ENCODE assay signal across 8 cellular contexts in the genomic region with DNA sequence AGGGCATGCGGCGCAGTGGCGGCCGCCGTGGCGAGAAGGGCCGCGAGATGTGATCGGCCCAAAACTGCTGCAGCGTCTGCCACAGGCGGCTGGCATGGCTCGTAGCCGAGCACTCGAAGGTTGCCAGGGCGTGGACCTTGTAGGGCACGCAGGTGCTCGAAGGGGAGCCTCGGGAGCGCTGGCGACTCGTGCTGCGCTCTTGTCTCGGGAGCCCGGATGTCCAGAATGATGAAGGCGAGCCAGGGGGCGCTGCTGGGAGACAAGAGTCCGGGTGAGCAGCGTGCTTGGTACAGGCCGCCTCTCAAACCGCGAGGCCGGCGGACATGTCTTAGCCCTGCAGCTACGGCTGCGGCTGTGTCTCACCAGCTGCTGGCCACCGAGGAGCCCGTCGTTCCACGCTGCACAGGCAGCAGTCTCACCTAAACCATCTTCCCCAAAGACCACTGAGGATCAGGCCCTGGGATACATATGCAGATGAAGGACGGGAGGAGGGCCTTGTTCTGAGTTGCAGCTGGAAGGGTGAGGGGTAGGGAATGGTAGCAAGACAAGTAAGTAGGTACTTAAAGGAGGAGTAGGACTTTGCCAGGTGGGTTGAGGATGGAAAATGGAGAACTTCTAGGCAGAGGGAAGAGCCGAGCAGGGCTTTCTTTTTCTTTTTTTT. TPM values are rescaled to one million over a fixed set of nuclear protein-coding genes. Genes with fewer than 3 reads are reported as not detected.
DNase-seq lines count a peak whose midpoint lies in the region; ATAC-seq, FAIRE-seq and TF ChIP-seq lines count a peak whose summit lies in the region.

No MANE protein-coding gene starts in this region.

- H3K4me1 ChIP-seq in GM12878 (ENCODE audit: control insufficient read depth, insufficient read depth, low read length) (peaks cover 11% of the 10 kb centered on the region), iPS-20b (ENCODE audit: insufficient read depth, low read length) (no peaks in the 10 kb centered on the region; the same call in 1 of the 2 replicates), skeletal muscle tissue (ENCODE audit: control insufficient read depth in 3 of 3, insufficient read depth in 3 of 3, low read length in 3 of 3) (peaks cover 8 to 11% (median 11%) of the 10 kb centered on the region in 3 donors), SJCRH30 (no peaks in the 10 kb centered on the region; the same call in 1 of the 2 replicates)

- CTCF ChIA-PET in GM12878 (lab: Yijun Ruan, JAX) = interaction anchor here (0.6 to 4.8 kb wide), 15 partner anchors 8 to 1299 kb away, joined by 3 to 24 read pairs (median 5); a partner anchor contains a TSS

- H3K4me2 ChIP-seq in GM12878 (ENCODE audit: control insufficient read depth, insufficient read depth) = peak overlapping the region; percentile 78

- TF ChIP-seq RAD21 in GM12878 (IDR thresholded peaks at IDR 0.05; ENCODE audit: insufficient read depth, low read depth, low read length) = no peak

- SMC1A ChIA-PET in GM12878 (lab: Charles Lee; ENCODE audit: uncharacterized antibody, unreplicated experiment) = interaction anchor here (0.9 to 3.3 kb wide), 5 partner anchors 10 to 61 kb away, joined by 3 to 15 read pairs (median 4); a partner anchor contains a TSS

- TF ChIP-seq CTCF in GM12878 (IDR thresholded peaks at IDR 0.05 in 2 of 3, conservative IDR thresholded peaks at IDR 0.05 in 1 of 3; ENCODE audit: control insufficient read depth in 2 of 3, extremely low read depth in 1 of 3, insufficient read depth in 1 of 3, low read depth in 3 of 3, low read length in 3 of 3) = peak; percentile 35 to 66 (median 59)

- peak overlapping the region; percentile 98 for H3K4me3 Mint-ChIP-seq in T-helper 17 cell

- peak; percentile 3 for ATAC-seq in HG03558 (IDR thresholded peaks at IDR 0.05; ENCODE audit: extremely low read depth, unreplicated experiment)
- ATAC-seq in T-helper 17 cell = peak; percentile 38
- peak; percentile 83 for ATAC-seq in GM12878

- in situ Hi-C loops in GM12878 (cut with MboI) = no loop called here

- H3K27me3 ChIP-seq in GM12878 (replicated peaks in 1 of 2; ENCODE audit: control insufficient read depth in 2 of 2, insufficient read depth in 2 of 2, low read length in 1 of 2) = no peaks in the 10 kb centered on the region
- no peaks in the 10 kb centered on the region for H3K27me3 ChIP-seq in iPS-20b (ENCODE audit: insufficient read depth, low read length)
- H3K27me3 ChIP-seq in skeletal muscle tissue (ENCODE audit: control insufficient read depth in 3 of 3, insufficient read depth in 3 of 3, low read length in 3 of 3) = no peaks in the 10 kb centered on the region
- H3K27me3 ChIP-seq in SJCRH30 = no peaks in the 10 kb centered on the region

- TSS peak; percentile 82 for BruUV-seq in GM12878 (replicated peaks; lab: Mats Ljungman, UMichigan)

- DNase-seq in NCI-H1436 (lab: John Stamatoyannopoulos, UW) = peak; percentile 52
- no peak for DNase-seq in NCI-H1436 treated with DMSO at 0.1 percent for 48 hours (lab: John Stamatoyannopoulos, UW)
- DNase-seq in T-helper 17 cell = peak; percentile 48 to 50 (median 49)
- DNase-seq in GM12878 (ENCODE audit: low read depth, low spot score) = no peak
- DNase-seq in SJCRH30 = no peak

- H3K27ac ChIP-seq in GM12878 (ENCODE audit: control insufficient read depth, insufficient read depth) (peak overlapping the region; percentile 83), iPS-20b (ENCODE audit: low read length) (peak overlapping the region; percentile 35), skeletal muscle tissue (ENCODE audit: low read depth, low read length) (no peak overlapping the region), SJCRH30 (no peak overlapping the region)

- no peak for TF ChIP-seq POLR2A in GM12878 (IDR thresholded peaks at IDR 0.05; ENCODE audit: low read depth, low read length)

- 14% methylated on average over 41 of the region's 41 CpGs for WGBS in GM12878 (ENCODE audit: insufficient coverage, insufficient replicate concordance, low lambda C conversion rate, missing lambda C conversion rate)

- no peak for TF ChIP-seq EP300 in GM12878 (IDR thresholded peaks at IDR 0.05; ENCODE audit: borderline replicate concordance in 1 of 2, control insufficient read depth in 1 of 2, low read depth in 2 of 2, low read length in 2 of 2)

- H3K79me2 ChIP-seq in GM12878 (ENCODE audit: control insufficient read depth, insufficient read depth, low read length) = peaks cover 32% of the 10 kb centered on the region

- H3K4me1 Mint-ChIP-seq in T-helper 17 cell = peaks cover 32% of the 10 kb centered on the region

- H3K9ac ChIP-seq in GM12878 (ENCODE audit: control insufficient read depth, insufficient read depth, low read length) (peak overlapping the region; percentile 92), iPS-20b (ENCODE audit: low read depth, low read length) (peak overlapping the region; percentile 97; the same call in 1 of the 2 replicates), skeletal muscle tissue (ENCODE audit: low read depth in 1 of 3, low read length in 3 of 3) (peak overlapping the region; percentile 54 to 99 (median 82))

- no peaks in the 10 kb centered on the region for H3K27me3 Mint-ChIP-seq in T-helper 17 cell

- H3K36me3 ChIP-seq in GM12878 (ENCODE audit: control insufficient read depth in 2 of 2, insufficient read depth in 2 of 2, low read length in 1 of 2) (no peaks in the 10 kb centered on the region), iPS-20b (ENCODE audit: insufficient read depth, low read depth, low read length) (peaks cover 7% of the 10 kb centered on the region; the same call in 1 of the 2 replicates), skeletal muscle tissue (ENCODE audit: control insufficient read depth in 3 of 3, insufficient read depth in 3 of 3, low read length in 3 of 3) (no peaks in the 10 kb centered on the region), SJCRH30 (no peaks in the 10 kb centered on the region)

- H3K9me3 ChIP-seq in T-helper 17 cell (ENCODE audit: control insufficient read depth, low read length, poor library complexity, severe bottlenecking) (no peaks in the 10 kb centered on the region), GM12878 (replicated peaks; ENCODE audit: control insufficient read depth, insufficient read depth, low read length) (no peaks in the 10 kb centered on the region), iPS-20b (ENCODE audit: insufficient read depth, low read depth, low read length) (no peaks in the 10 kb centered on the region), skeletal muscle tissue (ENCODE audit: control insufficient read depth in 3 of 3, low read length in 3 of 3) (no peaks in the 10 kb centered on the region), SJCRH30 (replicated peaks) (no peaks in the 10 kb centered on the region)

- H3K36me3 Mint-ChIP-seq in T-helper 17 cell (ENCODE audit: low read depth) = peaks cover 5% of the 10 kb centered on the region

- peak; percentile 64 for FAIRE-seq in GM12878 (lab: Jason Lieb, UNC)

- H3K4me3 ChIP-seq in GM12878 (peak overlapping the region; percentile 76), iPS-20b (ENCODE audit: low read length) (peak overlapping the region; percentile 93), skeletal muscle tissue (ENCODE audit: low read length in 3 of 3) (peak overlapping the region; percentile 92 to 99 (median 93)), SJCRH30 (no peak overlapping the region)

- RAD21 ChIA-PET in GM12878 (lab: Charles Lee; ENCODE audit: unreplicated experiment) = interaction anchor here (1.2 to 1.9 kb wide), 5 partner anchors 12 to 115 kb away, joined by 3 to 11 read pairs (median 5); a partner anchor contains a TSS

- intact Hi-C loops in GM12878 (cut with micrococcal nuclease; ENCODE audit: unreplicated experiment) = loop anchor here (5.0 kb wide), 1 partner anchor 127 kb away; a partner anchor contains a TSS

- H3K27ac Mint-ChIP-seq in T-helper 17 cell = peak overlapping the region; percentile 93

- H2AFZ ChIP-seq in GM12878 (ENCODE audit: control insufficient read depth, low read depth, low read length) = peak overlapping the region; percentile 98

- POLR2A ChIA-PET in GM12878 (lab: Charles Lee) = interaction anchor here (0.6 to 2.3 kb wide), 8 partner anchors 14 to 1053 kb away, joined by 3 to 14 read pairs (median 5); a partner anchor contains a TSS

- no peaks in the 10 kb centered on the region for H4K20me1 ChIP-seq in GM12878 (ENCODE audit: control insufficient read depth, insufficient read depth)

RNA-seq across cellular contexts. Expression of a gene that starts 1.7 kb away (rescaled TPM):
- total RNA-seq in T-helper 17 cell (not detected), GM12878 (2014; rRNA removed) (0.56 and 0.93 TPM in 2 replicates), GM12878 (2014; rRNA removed; fragmentation: Illumina TruSeq; extraction: Trizol) (not detected in 2 replicates), GM12878 (2021) (not detected in 2 replicates), skeletal muscle tissue (not detected)
- 2.6 and 2.7 TPM in 2 replicates for total RNA-seq in GM12878 (2013; cell fraction: nucleolus; rRNA removed)
- not detected for polyA plus RNA-seq in GM12878 (2011; ENCODE audit: low read depth)
- polyA plus RNA-seq in GM12878 (2011; rRNA removed) (0.10 TPM in 1 of 2 replicates, not detected in the other), GM12878 (2014; fragmentation: Illumina TruSeq; extraction: Trizol) (not detected in 2 replicates), GM12878 (2014; fragmentation: Nextera tagmentation; extraction: Ambion mirVana) (not detected), GM12878 (2014; rRNA removed) (0.18 and 0.25 TPM in 2 replicates), GM12878 (2016; fragmentation: Nextera tagmentation; extraction: Ambion mirVana) (1 to 10 TPM in 1 of 2 experiments, under 1 TPM in 1; 0.47 to 1.2 TPM)
- 0.07 and 0.23 TPM in 2 replicates for polyA plus RNA-seq in GM12878 (2011; cell fraction: cytosol; rRNA removed)
- 0.32 and 1.3 TPM in 2 replicates for polyA plus RNA-seq in GM12878 (2011; cell fraction: nucleus; rRNA removed)
- 0.69 and 0.93 TPM in 2 replicates for polyA plus RNA-seq in GM12878 (2012)
- polyA minus RNA-seq in GM12878 (2011; rRNA and poly(A)+ RNA removed) = 0.41 TPM in 1 of 2 replicates, not detected in the other
- not detected in 2 replicates for polyA minus RNA-seq in GM12878 (2011; cell fraction: cytosol; rRNA and poly(A)+ RNA removed)
- polyA minus RNA-seq in GM12878 (2011; cell fraction: nucleus; rRNA and poly(A)+ RNA removed) = 2.7 and 3.0 TPM in 2 replicates
- total RNA-seq in SJCRH30 (2014; rRNA removed; shearing (Covaris generic)) = not detected in 2 replicates

RNA-seq across cellular contexts. Expression of a gene that starts 19.6 kb away (rescaled TPM):
- total RNA-seq in T-helper 17 cell = 100 to 1,000 TPM; 235 to 238 TPM
- 285 and 287 TPM in 2 replicates for total RNA-seq in GM12878 (2013; cell fraction: nucleolus; rRNA removed)
- 259 and 322 TPM in 2 replicates for total RNA-seq in GM12878 (2014; rRNA removed)
- 416 and 430 TPM in 2 replicates for total RNA-seq in GM12878 (2014; rRNA removed; fragmentation: Illumina TruSeq; extraction: Trizol)
- 550 and 555 TPM in 2 replicates for total RNA-seq in GM12878 (2021)
- 328 TPM for polyA plus RNA-seq in GM12878 (2011; ENCODE audit: low read depth)
- 602 and 605 TPM in 2 replicates for polyA plus RNA-seq in GM12878 (2011; rRNA removed)
- polyA plus RNA-seq in GM12878 (2011; cell fraction: cytosol; rRNA removed) = 137 and 177 TPM in 2 replicates
- polyA plus RNA-seq in GM12878 (2011; cell fraction: nucleus; rRNA removed) = 109 and 125 TPM in 2 replicates
- polyA plus RNA-seq in GM12878 (2012) = 303 and 419 TPM in 2 replicates
- 393 and 480 TPM in 2 replicates for polyA plus RNA-seq in GM12878 (2014; fragmentation: Illumina TruSeq; extraction: Trizol)
- polyA plus RNA-seq in GM12878 (2014; fragmentation: Nextera tagmentation; extraction: Ambion mirVana) = 100 to 1,000 TPM in 1 of 2 experiments, 10 to 100 TPM in 1; 78.2 to 139 TPM
- 261 and 326 TPM in 2 replicates for polyA plus RNA-seq in GM12878 (2014; rRNA removed)
- 100 to 1,000 TPM; 433 to 469 TPM for polyA plus RNA-seq in GM12878 (2016; fragmentation: Nextera tagmentation; extraction: Ambion mirVana)
- polyA minus RNA-seq in GM12878 (2011; rRNA and poly(A)+ RNA removed) = 439 and 652 TPM in 2 replicates
- 262 and 309 TPM in 2 replicates for polyA minus RNA-seq in GM12878 (2011; cell fraction: cytosol; rRNA and poly(A)+ RNA removed)
- polyA minus RNA-seq in GM12878 (2011; cell fraction: nucleus; rRNA and poly(A)+ RNA removed) = 71.2 and 97.1 TPM in 2 replicates
- total RNA-seq in skeletal muscle tissue = 259 TPM
- total RNA-seq in SJCRH30 (2014; rRNA removed; shearing (Covaris generic)) = 453 and 506 TPM in 2 replicates

RNA-seq across cellular contexts. Expression of a gene that starts 53.5 kb away (rescaled TPM):
- total RNA-seq in T-helper 17 cell (10 to 100 TPM; 28.4 to 33.2 TPM), GM12878 (2014; rRNA removed) (9.1 and 16.4 TPM in 2 replicates), GM12878 (2014; rRNA removed; fragmentation: Illumina TruSeq; extraction: Trizol) (7.4 and 7.9 TPM in 2 replicates), GM12878 (2021) (23.1 and 23.9 TPM in 2 replicates), skeletal muscle tissue (7.8 TPM)
- 22.7 and 24.8 TPM in 2 replicates for total RNA-seq in GM12878 (2013; cell fraction: nucleolus; rRNA removed)
- polyA plus RNA-seq in GM12878 (2011; ENCODE audit: low read depth) = 5.3 TPM
- polyA plus RNA-seq in GM12878 (2011; rRNA removed) (3.4 and 6.5 TPM in 2 replicates), GM12878 (2014; fragmentation: Illumina TruSeq; extraction: Trizol) (13.8 and 17.2 TPM in 2 replicates), GM12878 (2014; fragmentation: Nextera tagmentation; extraction: Ambion mirVana) (1 to 10 TPM in 1 of 2 experiments, under 1 TPM in 1; 0.42 to 1.2 TPM), GM12878 (2014; rRNA removed) (19.5 and 21.1 TPM in 2 replicates), GM12878 (2016; fragmentation: Nextera tagmentation; extraction: Ambion mirVana) (1 to 10 TPM; 7.0 to 7.1 TPM)
- polyA plus RNA-seq in GM12878 (2011; cell fraction: cytosol; rRNA removed) = 6.6 and 7.5 TPM in 2 replicates
- polyA plus RNA-seq in GM12878 (2011; cell fraction: nucleus; rRNA removed) = 14.3 and 16.4 TPM in 2 replicates
- polyA plus RNA-seq in GM12878 (2012) = 9.6 and 11.2 TPM in 2 replicates
- polyA minus RNA-seq in GM12878 (2011; rRNA and poly(A)+ RNA removed) = 6.3 and 7.7 TPM in 2 replicates
- 4.1 and 5.6 TPM in 2 replicates for polyA minus RNA-seq in GM12878 (2011; cell fraction: cytosol; rRNA and poly(A)+ RNA removed)
- 7.6 and 16.6 TPM in 2 replicates for polyA minus RNA-seq in GM12878 (2011; cell fraction: nucleus; rRNA and poly(A)+ RNA removed)
- 25.0 and 25.1 TPM in 2 replicates for total RNA-seq in SJCRH30 (2014; rRNA removed; shearing (Covaris generic))

RNA-seq across cellular contexts. Expression of a gene that starts 55.7 kb away (rescaled TPM):
- total RNA-seq in T-helper 17 cell (1,000 to 10,000 TPM; 1,923 to 1,994 TPM), GM12878 (2014; rRNA removed) (692 and 694 TPM in 2 replicates), GM12878 (2014; rRNA removed; fragmentation: Illumina TruSeq; extraction: Trizol) (683 and 716 TPM in 2 replicates), GM12878 (2021) (603 and 690 TPM in 2 replicates), skeletal muscle tissue (430 TPM)
- 1,885 and 1,957 TPM in 2 replicates for total RNA-seq in GM12878 (2013; cell fraction: nucleolus; rRNA removed)
- polyA plus RNA-seq in GM12878 (2011; ENCODE audit: low read depth) = 400 TPM
- polyA plus RNA-seq in GM12878 (2011; rRNA removed) (695 and 934 TPM in 2 replicates), GM12878 (2014; fragmentation: Illumina TruSeq; extraction: Trizol) (691 and 785 TPM in 2 replicates), GM12878 (2014; fragmentation: Nextera tagmentation; extraction: Ambion mirVana) (100 to 1,000 TPM; 184 to 189 TPM), GM12878 (2014; rRNA removed) (780 and 888 TPM in 2 replicates), GM12878 (2016; fragmentation: Nextera tagmentation; extraction: Ambion mirVana) (100 to 1,000 TPM; 542 to 567 TPM)
- 201 and 239 TPM in 2 replicates for polyA plus RNA-seq in GM12878 (2011; cell fraction: cytosol; rRNA removed)
- 1,317 and 2,141 TPM in 2 replicates for polyA plus RNA-seq in GM12878 (2011; cell fraction: nucleus; rRNA removed)
- polyA plus RNA-seq in GM12878 (2012) = 453 and 702 TPM in 2 replicates
- polyA minus RNA-seq in GM12878 (2011; rRNA and poly(A)+ RNA removed) = 330 and 478 TPM in 2 replicates
- polyA minus RNA-seq in GM12878 (2011; cell fraction: cytosol; rRNA and poly(A)+ RNA removed) = 349 and 463 TPM in 2 replicates
- polyA minus RNA-seq in GM12878 (2011; cell fraction: nucleus; rRNA and poly(A)+ RNA removed) = 907 and 1,891 TPM in 2 replicates
- 828 and 1,009 TPM in 2 replicates for total RNA-seq in SJCRH30 (2014; rRNA removed; shearing (Covaris generic))

Comparison
In these comparisons a context has a peak if more than half of its experiments do, and no peak if none do; other contexts are left out.
1. DNase-seq: peak in NCI-H1436 (single experiment) and T-helper 17 cell (3 of 3); none in NCI-H1436 treated with DMSO at 0.1 percent for 48 hours (single experiment), GM12878 (single experiment) and SJCRH30 (0 of 2).
2. ATAC-seq: peak in every context shown above with its lines; median percentile 83 in GM12878; 38 in T-helper 17 cell; 3 in HG03558.
3. H3K27ac ChIP-seq: peak in GM12878 (single experiment) and iPS-20b (single experiment); none in skeletal muscle tissue (single experiment) and SJCRH30 (single experiment).
4. Peak in every context shown above with its lines, with median percentiles within 50 percentile points of each other: H3K9ac ChIP-seq.